Comparison of ENCODE assay signal across 26 cellular contexts in genomic region chrX:29530520-29530919, GRCh38.
DNase-seq lines count a peak whose midpoint lies in the region; ATAC-seq and TF ChIP-seq lines count a peak whose summit lies in the region.
"Had no signal": no experiment of that assay in that cellular context is flagged by ENCODE, and none has a peak within 500 bp of the region (broad histone marks: within the 10 kb centered on the region; RNA-seq: fewer than 3 reads in every experiment).

No MANE protein-coding gene starts in this region.

- no peak overlapping the region for H3K4me3 ChIP-seq in epithelial cell of esophagus (ENCODE audit: low read length)
- H3K4me3 ChIP-seq: esophagus muscularis mucosa had no signal

- peak; percentile 1 for DNase-seq in EL
- DNase-seq in OCI-M1 (lab: John Stamatoyannopoulos, UW): peak; percentile 35
- DNase-seq in epithelial cell of esophagus (ENCODE audit: low read depth): peak; percentile 77
- DNase-seq in renal cortical epithelial cell (ENCODE audit: low read depth): peak; percentile 13
- DNase-seq in medulla oblongata (ENCODE audit: extremely low spot score): no peak
- DNase-seq: activated B cell treated with CpG ODN at 0.5 μM for 24 hours; activated CD8-positive, alpha-beta T cell treated with anti-CD3 and anti-CD28 coated beads for 36 hours; activated naive CD8-positive, alpha-beta T cell treated with anti-CD3 and anti-CD28 coated beads for 36 hours; activated T-cell treated with anti-CD3 and anti-CD28 coated beads, Interleukin-2, amount 50 U/mL, for 72 hours; C1 segment of cervical spinal cord; central memory CD4-positive, alpha-beta T cell; DMS 273 treated with DMSO at 0.1 percent for 48 hours; GF-D8; mesendoderm; MM.1S; NCI-H2029; NCI-H510A treated with DMSO at 0.1 percent for 48 hours; SIG-M5; small intestine; stimulated activated CD4-positive, alpha-beta T cell treated with anti-CD3 and anti-CD28 coated beads, Interleukin-4, amount 100 ng/mL, for 1 hour; T-helper 2 cell had no signal

- ATAC-seq in HG02759 (IDR thresholded peaks at IDR 0.05; ENCODE audit: unreplicated experiment) (no peak), GM18868 (IDR thresholded peaks at IDR 0.05; ENCODE audit: unreplicated experiment) (no peak)
- ATAC-seq: activated CD8-positive, alpha-beta T cell treated with anti-CD3 and anti-CD28 coated beads for 36 hours; activated T-cell treated with anti-CD3 and anti-CD28 coated beads, Interleukin-2, amount 50 U/mL, for 72 hours; HepG2; natural killer cell treated with Interleukin-12 subunit alpha and Interleukin-12 subunit beta and Interleukin-15 and Interleukin-18, amount 100 ng/mL, for 72 hours had no signal

- TF ChIP-seq CTCF in epithelial cell of esophagus (IDR thresholded peaks at IDR 0.05; ENCODE audit: insufficient read depth, low read depth, low read length, missing control alignments): no peak
